ENCODE assay signal across 23 cellular contexts in genomic region chr6:170198298-170198697, GRCh38.
"Had no signal": no experiment of that assay in that cellular context is flagged by ENCODE, and none has a peak within 500 bp of the region (broad histone marks: within the 10 kb centered on the region; RNA-seq: fewer than 3 reads in every experiment).

No MANE protein-coding gene starts in this region.

- DNase-seq: activated CD4-positive, alpha-beta memory T cell treated with anti-CD3 and anti-CD28 coated beads, Interleukin-2, amount 10 ng/mL, durations not matched to agents 7 days and 5 days; activated CD4-positive, CD25-positive, alpha-beta regulatory T cell treated with anti-CD3 and anti-CD28 coated beads, Interleukin-2, amount 50 U/mL, for 72 hours; activated CD8-positive, alpha-beta memory T cell treated with anti-CD3 and anti-CD28 coated beads, Interleukin-2, amount 10 ng/mL, durations not matched to agents 7 days and 5 days; activated effector memory CD4-positive, alpha-beta T cell treated with Interleukin-2 at 50 U/mL for 16 hours; activated naive CD4-positive, alpha-beta T cell treated with Interleukin-2 at 50 U/mL for 16 hours; brain microvascular endothelial cell; caudate nucleus; cortex of kidney; esophagus squamous epithelium; foreskin melanocyte; heart right ventricle; left lung; right cardiac atrium; stimulated activated CD4-positive, alpha-beta T cell treated with anti-CD3 and anti-CD28 coated beads, Interleukin-2, amount 100 ng/mL, for 48 hours; stomach; SW 1271; T-helper 17 cell; thyroid gland; upper lobe of right lung had no signal

- H3K27ac ChIP-seq: ascending aorta, brain microvascular endothelial cell, esophagus squamous epithelium, left lung, stomach, thyroid gland, upper lobe of right lung had no signal

- H3K4me3 Mint-ChIP-seq: activated CD4-positive, alpha-beta memory T cell treated with anti-CD3 and anti-CD28 coated beads, Interleukin-2, amount 10 ng/mL, durations not matched to agents 7 days and 5 days; activated CD4-positive, alpha-beta T cell treated with anti-CD3 and anti-CD28 coated beads, Interleukin-2, amount 10 ng/mL, durations not matched to agents 24 days and 14 days; activated CD8-positive, alpha-beta memory T cell treated with anti-CD3 and anti-CD28 coated beads, Interleukin-2, amount 10 ng/mL, durations not matched to agents 7 days and 5 days; activated naive CD8-positive, alpha-beta T cell; nephron; T-helper 17 cell had no signal

- H3K36me3 ChIP-seq: ascending aorta, brain microvascular endothelial cell, esophagus squamous epithelium, heart right ventricle, left lung, stomach, thyroid gland, upper lobe of right lung had no signal

- H3K4me1 Mint-ChIP-seq: activated CD4-positive, alpha-beta memory T cell treated with anti-CD3 and anti-CD28 coated beads, Interleukin-2, amount 10 ng/mL, durations not matched to agents 7 days and 5 days; activated CD4-positive, alpha-beta T cell treated with anti-CD3 and anti-CD28 coated beads, Interleukin-2, amount 10 ng/mL, durations not matched to agents 24 days and 14 days; T-helper 17 cell had no signal

- H3K4me1 ChIP-seq: ascending aorta, left lung, stomach, thyroid gland, upper lobe of right lung had no signal

- H3K27me3 ChIP-seq: ascending aorta, brain microvascular endothelial cell, esophagus squamous epithelium, heart right ventricle, stomach, thyroid gland, upper lobe of right lung had no signal

- H3K9me3 ChIP-seq: thyroid gland, upper lobe of right lung had no signal

- ATAC-seq: activated CD8-positive, alpha-beta memory T cell treated with anti-CD3 and anti-CD28 coated beads, Interleukin-2, amount 10 ng/mL, durations not matched to agents 7 days and 5 days; left lung; T-helper 17 cell; upper lobe of right lung had no signal

- H3K4me3 ChIP-seq: ascending aorta, esophagus squamous epithelium, heart right ventricle, left lung, stomach, thyroid gland, upper lobe of right lung had no signal

- H3K27ac Mint-ChIP-seq: activated CD4-positive, alpha-beta memory T cell treated with anti-CD3 and anti-CD28 coated beads, Interleukin-2, amount 10 ng/mL, durations not matched to agents 7 days and 5 days; activated CD4-positive, alpha-beta T cell treated with anti-CD3 and anti-CD28 coated beads, Interleukin-2, amount 10 ng/mL, durations not matched to agents 24 days and 14 days; activated CD8-positive, alpha-beta memory T cell treated with anti-CD3 and anti-CD28 coated beads, Interleukin-2, amount 10 ng/mL, durations not matched to agents 7 days and 5 days; activated naive CD8-positive, alpha-beta T cell; T-helper 17 cell had no signal
